1 cellular context compared by ENCODE assay signal in the genomic region with DNA sequence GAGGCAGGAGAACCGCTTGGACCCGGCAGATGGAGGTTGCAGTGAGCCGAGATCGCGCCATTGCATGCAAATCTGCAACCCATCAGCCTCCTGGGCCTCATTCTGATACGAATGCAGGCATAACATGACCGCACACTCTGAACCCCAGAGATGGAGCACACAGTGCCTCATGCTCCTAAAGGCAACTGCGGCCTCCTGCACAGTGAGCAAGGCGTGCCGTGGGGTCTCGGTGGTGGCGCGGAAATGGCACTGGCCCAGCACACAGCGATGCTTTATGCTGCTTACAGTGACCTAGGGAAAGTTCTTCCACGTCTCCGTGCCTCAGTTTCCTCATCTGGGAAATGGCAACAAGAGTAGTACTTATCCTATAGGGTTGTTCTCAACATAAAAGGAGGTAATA.
A peak's percentile ranks its signal among the peaks of the same experiment; 100 is the strongest.
TF ChIP-seq lines count a peak whose summit lies in the region.

No MANE protein-coding gene starts in this region.

TF ChIP-seq in HepG2, 621 proteins besides CTCF, POLR2A, EP300 and RAD21:
- peak; percentile 19; the same call in 1 of the 2 replicates for TF ChIP-seq ZC3H13 (CRISPR knock-in tag; IDR thresholded peaks at IDR 0.05)
- TF ChIP-seq ZNF746 (CRISPR knock-in tag; IDR thresholded peaks at IDR 0.05) = no peak
- peak; percentile 33 for TF ChIP-seq AGO2 (optimal IDR thresholded peaks at IDR 0.05; ENCODE audit: low read depth, low read length)
- peak; percentile 44; the same call in 1 of the 2 replicates for TF ChIP-seq ZNF629 (CRISPR knock-in tag; conservative IDR thresholded peaks at IDR 0.05)
- TF ChIP-seq HOXA5 (CRISPR knock-in tag; IDR thresholded peaks at IDR 0.05) = 0 out of 2 replicates have a peak, but pooled peaks have one; percentile 4
- TF ChIP-seq ZBTB20 (CRISPR knock-in tag; IDR thresholded peaks at IDR 0.05; ENCODE audit: borderline replicate concordance, low read depth) = 0 out of 2 replicates have a peak, but pooled peaks have one; percentile 8
- no peak for TF ChIP-seq ZNF550 (CRISPR knock-in tag; IDR thresholded peaks at IDR 0.05; ENCODE audit: borderline replicate concordance)
- no peak for TF ChIP-seq RELA (CRISPR knock-in tag; IDR thresholded peaks at IDR 0.05)
- no peak for TF ChIP-seq ZBTB43 (CRISPR knock-in tag; conservative IDR thresholded peaks at IDR 0.05)
- no peak for TF ChIP-seq ONECUT2 (CRISPR knock-in tag; IDR thresholded peaks at IDR 0.05)
- TF ChIP-seq ZNF704 (CRISPR knock-in tag; IDR thresholded peaks at IDR 0.05; ENCODE audit: borderline replicate concordance) = 0 out of 2 replicates have a peak, but pooled peaks have one; percentile 7
- no peak for TF ChIP-seq ARID2 (CRISPR knock-in tag; IDR thresholded peaks at IDR 0.05; ENCODE audit: borderline replicate concordance)
